In the genomic region with DNA sequence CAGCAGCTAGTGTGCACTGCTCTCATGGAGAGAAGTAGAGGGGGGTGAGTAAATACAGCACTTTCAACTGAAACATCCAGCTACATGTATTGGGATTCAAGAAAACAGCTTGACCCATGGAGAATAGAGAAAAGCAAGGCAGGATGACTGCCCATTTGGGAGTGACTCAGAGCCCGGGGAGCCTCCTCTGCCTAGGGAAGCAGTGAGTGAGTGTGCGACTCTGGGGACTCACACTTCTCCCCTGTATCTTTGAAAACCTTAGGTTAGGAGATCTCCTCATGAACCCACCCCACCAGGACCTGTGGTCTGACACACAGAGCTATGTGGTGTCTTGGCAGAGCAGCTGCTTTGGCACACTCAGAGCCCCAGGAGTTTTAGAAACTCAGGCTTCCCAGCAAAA, we compare ENCODE assay signal across 23 cellular contexts.
DNase-seq lines count a peak whose midpoint lies in the region; ATAC-seq and TF ChIP-seq lines count a peak whose summit lies in the region.
"Had no signal": no experiment of that assay in that cellular context is flagged by ENCODE, and none has a peak within 500 bp of the region (broad histone marks: within the 10 kb centered on the region; RNA-seq: fewer than 3 reads in every experiment).

No MANE protein-coding gene starts in this region.

- H4K20me1 ChIP-seq in mammary epithelial cell (ENCODE audit: insufficient read depth, low read length) = no peaks in the 10 kb centered on the region
- H4K20me1 ChIP-seq: BLaER1 treated with 17β-estradiol and CSF1 and Interleukin-3, amounts not matched to agents 10 nM and 100 nM had no signal

- TF ChIP-seq POLR2A in breast epithelium (IDR thresholded peaks at IDR 0.05) (no peak), gastroesophageal sphincter (IDR thresholded peaks at IDR 0.05) (no peak)

- H3K9me3 ChIP-seq in mammary epithelial cell (replicated peaks; ENCODE audit: insufficient read depth, low read length) (no peaks in the 10 kb centered on the region), breast epithelium (peaks cover 15 to 29% of the 10 kb centered on the region in 2 donors), SK-N-MC (ENCODE audit: low read depth, low read length) (peaks cover 5% of the 10 kb centered on the region; the same call in 1 of the 2 replicates), gastroesophageal sphincter (peaks cover 0 to 28% (median 3%) of the 10 kb centered on the region in 3 donors), aorta (ENCODE audit: control insufficient read depth, low read length) (peaks cover 3% of the 10 kb centered on the region)

- ATAC-seq in gastroesophageal sphincter (peak; percentile 25), aorta (ENCODE audit: low FRiP score) (peak; percentile 64), GM19324 (IDR thresholded peaks at IDR 0.05; ENCODE audit: low FRiP score, unreplicated experiment) (no peak)
- ATAC-seq: activated T-cell treated with anti-CD3 and anti-CD28 coated beads, Interleukin-2, amount 50 U/mL, for 72 hours; esophagus mucosa; left lobe of liver; mucosa of descending colon had no signal

- H2AFZ ChIP-seq in mammary epithelial cell (ENCODE audit: low read depth, low read length) = no peak overlapping the region

- H3K4me2 ChIP-seq in mammary epithelial cell (ENCODE audit: insufficient read depth, low read depth, low read length) = no peak overlapping the region
- H3K4me2 ChIP-seq: BLaER1 treated with 17β-estradiol and CSF1 and Interleukin-3, amounts not matched to agents 10 nM and 100 nM had no signal

- WGBS in mammary epithelial cell (ENCODE audit: low coverage, missing lambda C conversion rate) = 75% methylated on average over 2 of the region's 2 CpGs
- 92% methylated on average over 2 of the region's 2 CpGs; no CpG with 5 or more reads in 1 of the 2 donors for WGBS in gastroesophageal sphincter (ENCODE audit: low coverage in 1 of 2), 2 donors
- WGBS in aorta, 2 donors = 81 to 89% methylated on average over 2 of the region's 2 CpGs

- DNase-seq in mammary epithelial cell = peak; percentile 3
- DNase-seq in breast epithelium (ENCODE audit: low spot score in 2 of 2) = no peak
- no peak for DNase-seq in SK-N-MC (ENCODE audit: low read depth, low spot score)
- peak; percentile 56 to 62 for DNase-seq in aorta
- DNase-seq in NCI-H526 (lab: John Stamatoyannopoulos, UW) = no peak
- no peak for DNase-seq in NCI-H1092 treated with DMSO at 0.1 percent for 48 hours (lab: John Stamatoyannopoulos, UW)
- DNase-seq: 8988T; activated CD8-positive, alpha-beta memory T cell treated with anti-CD3 and anti-CD28 coated beads for 24 hours; activated naive CD4-positive, alpha-beta T cell treated with anti-CD3 and anti-CD28 coated beads, Interleukin-2, amount 10 ng/mL, durations not matched to agents 7 days and 5 days; activated T-cell treated with anti-CD3 and anti-CD28 coated beads, Interleukin-2, amount 50 U/mL, for 72 hours; anterior cingulate cortex; GF-D8; heart left ventricle; mucosa of descending colon; NCI-H1417 treated with DMSO at 0.1 percent for 48 hours; NCI-H526 treated with DMSO at 0.1 percent for 48 hours; stimulated activated CD4-positive, alpha-beta T cell treated with anti-CD3 and anti-CD28 coated beads, Interleukin-4, amount 100 ng/mL, for 24 hours; SW 1271 had no signal

- no TSS peak for BruUV-seq in mammary epithelial cell (replicated peaks; lab: Mats Ljungman, UMichigan)

- TF ChIP-seq EP300 in gastroesophageal sphincter (IDR thresholded peaks at IDR 0.05) = no peak

- no peak overlapping the region for H3K4me3 ChIP-seq in mammary epithelial cell (replicated peaks in 1 of 3; ENCODE audit: insufficient read depth in 1 of 3, low read depth in 2 of 3, low read length in 3 of 3)
- no peak overlapping the region for H3K4me3 ChIP-seq in breast epithelium
- H3K4me3 ChIP-seq in SK-N-MC = no peak overlapping the region
- H3K4me3 ChIP-seq in gastroesophageal sphincter = no peak overlapping the region
- H3K4me3 ChIP-seq in aorta (ENCODE audit: low read length in 2 of 2) = no peak overlapping the region
- H3K4me3 ChIP-seq: BLaER1 treated with 17β-estradiol and CSF1 and Interleukin-3, amounts not matched to agents 10 nM and 100 nM; heart left ventricle; mucosa of descending colon had no signal

- H3K27ac ChIP-seq in mammary epithelial cell (ENCODE audit: insufficient read depth, low read depth, low read length) (no peak overlapping the region), breast epithelium (no peak overlapping the region), SK-N-MC (peak overlapping the region; percentile 91), gastroesophageal sphincter (no peak overlapping the region), aorta (ENCODE audit: low read depth in 1 of 2, low read length in 2 of 2) (no peak overlapping the region)
- H3K27ac ChIP-seq: BLaER1 treated with 17β-estradiol and CSF1 and Interleukin-3, amounts not matched to agents 10 nM and 100 nM had no signal

- H3K4me1 ChIP-seq in mammary epithelial cell (ENCODE audit: insufficient read depth, low read length) (no peaks in the 10 kb centered on the region), breast epithelium (no peaks in the 10 kb centered on the region), gastroesophageal sphincter (no peaks in the 10 kb centered on the region), aorta (ENCODE audit: control insufficient read depth in 1 of 2, insufficient read depth in 2 of 2, low read length in 2 of 2) (no peaks in the 10 kb centered on the region)
- H3K4me1 ChIP-seq: BLaER1 treated with 17β-estradiol and CSF1 and Interleukin-3, amounts not matched to agents 10 nM and 100 nM; heart left ventricle had no signal

- H3K36me3 ChIP-seq in mammary epithelial cell (ENCODE audit: insufficient read depth, low read length) = no peaks in the 10 kb centered on the region
- no peaks in the 10 kb centered on the region for H3K36me3 ChIP-seq in breast epithelium
- H3K36me3 ChIP-seq in SK-N-MC (ENCODE audit: insufficient read depth, low read length) = no peaks in the 10 kb centered on the region
- H3K36me3 ChIP-seq in gastroesophageal sphincter = no peaks in the 10 kb centered on the region
- no peaks in the 10 kb centered on the region for H3K36me3 ChIP-seq in aorta (ENCODE audit: control insufficient read depth in 1 of 2, insufficient read depth in 2 of 2, low read length in 1 of 2)
- H3K36me3 ChIP-seq: BLaER1 treated with 17β-estradiol and CSF1 and Interleukin-3, amounts not matched to agents 10 nM and 100 nM; heart left ventricle had no signal

- CTCF ChIA-PET in mammary epithelial cell (lab: Charles Lee; ENCODE audit: low non-redundant PET) = no interaction called here

- intact Hi-C loops in mammary epithelial cell (cut with micrococcal nuclease) (no loop called here), breast epithelium (cut with DNase I; ENCODE audit: low total_unique reads) (no loop called here), aorta (cut with DNase I) (no loop called here)

- in situ Hi-C loops in mammary epithelial cell (cut with MboI; ENCODE audit: low sequenced_read_pairs in 2 of 2) = no loop called here

- H3K9ac ChIP-seq in mammary epithelial cell (ENCODE audit: insufficient read depth, low read length) (no peak overlapping the region), SK-N-MC (ENCODE audit: insufficient read length) (peak overlapping the region; percentile 15)
- H3K9ac ChIP-seq: BLaER1 treated with 17β-estradiol and CSF1 and Interleukin-3, amounts not matched to agents 10 nM and 100 nM had no signal

- H3K79me2 ChIP-seq in mammary epithelial cell (ENCODE audit: insufficient read depth, low read length) = no peaks in the 10 kb centered on the region

- H3K27me3 ChIP-seq in mammary epithelial cell (ENCODE audit: insufficient read depth, low read length) = no peaks in the 10 kb centered on the region
- H3K27me3 ChIP-seq in breast epithelium = no peaks in the 10 kb centered on the region
- no peaks in the 10 kb centered on the region for H3K27me3 ChIP-seq in gastroesophageal sphincter
- no peaks in the 10 kb centered on the region for H3K27me3 ChIP-seq in aorta (ENCODE audit: control insufficient read depth in 1 of 2, insufficient read depth in 2 of 2, low read length in 1 of 2)
- H3K27me3 ChIP-seq: BLaER1 treated with 17β-estradiol and CSF1 and Interleukin-3, amounts not matched to agents 10 nM and 100 nM; heart left ventricle had no signal

- dilution Hi-C loops in mammary epithelial cell (cut with HindIII; ENCODE audit: low sequenced_read_pairs) = no loop called here

- TF ChIP-seq CTCF in mammary epithelial cell (conservative IDR thresholded peaks at IDR 0.05 in 1 of 2, IDR thresholded peaks at IDR 0.05 in 1 of 2; ENCODE audit: extremely low read depth in 1 of 2, insufficient read depth in 1 of 2, low read depth in 1 of 2, low read length in 2 of 2) = no peak
- TF ChIP-seq CTCF in breast epithelium (IDR thresholded peaks at IDR 0.05) = no peak
- no peak for TF ChIP-seq CTCF in gastroesophageal sphincter (IDR thresholded peaks at IDR 0.05)

Comparison
In these comparisons a context has a peak if more than half of its experiments do, and no peak if none do; other contexts are left out.
1. DNase-seq: peak in mammary epithelial cell (single experiment) and aorta (2 of 2); none in breast epithelium (0 of 2), SK-N-MC (single experiment), NCI-H526 (0 of 2) and NCI-H1092 treated with DMSO at 0.1 percent for 48 hours (single experiment).